ENCODE assay signal across 13 cellular contexts in genomic region chr18:13528739-13529392, GRCh38.
DNase-seq lines count a peak whose midpoint lies in the region; ATAC-seq lines count a peak whose summit lies in the region.
"Had no signal": no experiment of that assay in that cellular context is flagged by ENCODE, and none has a peak within 500 bp of the region (broad histone marks: within the 10 kb centered on the region; RNA-seq: fewer than 3 reads in every experiment).

No MANE protein-coding gene starts in this region.

- peaks cover 5 to 45% (median 26%) of the 10 kb centered on the region in 11 experiments; a peak in 16 of 22 replicates for H3K36me3 ChIP-seq in BLaER1 treated with 17β-estradiol and CSF1 and Interleukin-3, amounts not matched to agents 10 nM and 100 nM
- no peaks in the 10 kb centered on the region for H3K36me3 ChIP-seq in H7 (replicated peaks; ENCODE audit: control insufficient read depth, insufficient read depth, low read length)

- CTCF ChIA-PET in activated naive CD4-positive, alpha-beta T cell treated with anti-CD3 and anti-CD28 coated beads, Interleukin-2, amount 10 ng/mL, durations not matched to agents 7 days and 5 days (lab: Charles Lee), result interaction anchor here (1.2 to 3.8 kb wide), 2 partner anchors 9 to 313 kb away, joined by 3 to 23 read pairs; no protein-coding TSS in a partner anchor

- no peak overlapping the region for H3K4me3 ChIP-seq in BLaER1 treated with 17β-estradiol and CSF1 and Interleukin-3, amounts not matched to agents 10 nM and 100 nM
- no peak overlapping the region for H3K4me3 ChIP-seq in H7 (ENCODE audit: insufficient read depth, low read depth, low read length)
- H3K4me3 ChIP-seq: GM23248 had no signal

- peaks cover 0 to 7% (median 0%) of the 10 kb centered on the region in 11 experiments; a peak in 5 of 22 replicates for H4K20me1 ChIP-seq in BLaER1 treated with 17β-estradiol and CSF1 and Interleukin-3, amounts not matched to agents 10 nM and 100 nM

- no peaks in the 10 kb centered on the region for H3K27me3 Mint-ChIP-seq in activated naive CD4-positive, alpha-beta T cell treated with anti-CD3 and anti-CD28 coated beads, Interleukin-2, amount 10 ng/mL, durations not matched to agents 7 days and 5 days
- no peaks in the 10 kb centered on the region for H3K27me3 Mint-ChIP-seq in naive thymus-derived CD8-positive, alpha-beta T cell
- H3K27me3 Mint-ChIP-seq: B cell; CD8-positive, alpha-beta memory T cell had no signal

- no peaks in the 10 kb centered on the region for H3K9me3 ChIP-seq in BLaER1 treated with 17β-estradiol and CSF1 and Interleukin-3, amounts not matched to agents 10 nM and 100 nM (replicated peaks in 1 of 11)
- H3K9me3 ChIP-seq: Caco-2 had no signal

- peaks cover 6% of the 10 kb centered on the region for H3K36me3 Mint-ChIP-seq in activated naive CD4-positive, alpha-beta T cell treated with anti-CD3 and anti-CD28 coated beads, Interleukin-2, amount 10 ng/mL, durations not matched to agents 7 days and 5 days
- peaks cover 0 to 5% (median 3%) of the 10 kb centered on the region in 3 donors for H3K36me3 Mint-ChIP-seq in naive thymus-derived CD8-positive, alpha-beta T cell

- peak overlapping the region in 7 of 11 experiments; percentile 70 to 89 (median 83); a peak in 12 of 22 replicates for H3K27ac ChIP-seq in BLaER1 treated with 17β-estradiol and CSF1 and Interleukin-3, amounts not matched to agents 10 nM and 100 nM
- H3K27ac ChIP-seq: GM23248 had no signal

- no peak for DNase-seq in activated naive CD4-positive, alpha-beta T cell treated with anti-CD3 and anti-CD28 coated beads, Interleukin-2, amount 10 ng/mL, durations not matched to agents 7 days and 5 days
- DNase-seq in activated naive CD4-positive, alpha-beta T cell treated with Interleukin-2 at 50 U/mL for 16 hours, result no peak
- peak; percentile 8 for DNase-seq in H7
- DNase-seq in naive thymus-derived CD8-positive, alpha-beta T cell, result no peak
- DNase-seq: Caco-2; CD8-positive, alpha-beta memory T cell; GF-D8; GM23248 had no signal

- no peak overlapping the region for H3K4me3 Mint-ChIP-seq in activated naive CD4-positive, alpha-beta T cell treated with anti-CD3 and anti-CD28 coated beads, Interleukin-2, amount 10 ng/mL, durations not matched to agents 7 days and 5 days
- no peak overlapping the region for H3K4me3 Mint-ChIP-seq in naive thymus-derived CD8-positive, alpha-beta T cell
- H3K4me3 Mint-ChIP-seq: B cell; CD14-positive monocyte; CD8-positive, alpha-beta memory T cell had no signal

- H3K4me2 ChIP-seq in BLaER1 treated with 17β-estradiol and CSF1 and Interleukin-3, amounts not matched to agents 10 nM and 100 nM, result peak overlapping the region in 9 of 11 experiments; percentile 72 to 90 (median 81); a peak in 16 of 22 replicates

- H3K27ac Mint-ChIP-seq in activated naive CD4-positive, alpha-beta T cell treated with anti-CD3 and anti-CD28 coated beads, Interleukin-2, amount 10 ng/mL, durations not matched to agents 7 days and 5 days, result peak overlapping the region; percentile 51
- H3K27ac Mint-ChIP-seq in naive thymus-derived CD8-positive, alpha-beta T cell, result peak overlapping the region in 6 of 10 donors; percentile 5 to 63 (median 15)
- H3K27ac Mint-ChIP-seq: B cell had no signal

- no peak for ATAC-seq in naive thymus-derived CD8-positive, alpha-beta T cell
- ATAC-seq in HG03196 (IDR thresholded peaks at IDR 0.05; ENCODE audit: unreplicated experiment) (no peak), GM19035 (IDR thresholded peaks at IDR 0.05; ENCODE audit: unreplicated experiment) (no peak)

- no peaks in the 10 kb centered on the region for H3K9me3 Mint-ChIP-seq in activated naive CD4-positive, alpha-beta T cell treated with anti-CD3 and anti-CD28 coated beads, Interleukin-2, amount 10 ng/mL, durations not matched to agents 7 days and 5 days
- no peaks in the 10 kb centered on the region for H3K9me3 Mint-ChIP-seq in naive thymus-derived CD8-positive, alpha-beta T cell
- H3K9me3 Mint-ChIP-seq: CD8-positive, alpha-beta memory T cell had no signal

- peaks cover 12% of the 10 kb centered on the region for H3K4me1 Mint-ChIP-seq in activated naive CD4-positive, alpha-beta T cell treated with anti-CD3 and anti-CD28 coated beads, Interleukin-2, amount 10 ng/mL, durations not matched to agents 7 days and 5 days
- H3K4me1 Mint-ChIP-seq in naive thymus-derived CD8-positive, alpha-beta T cell, result peaks cover 22 to 57% (median 42%) of the 10 kb centered on the region in 4 donors

- POLR2A ChIA-PET in naive thymus-derived CD8-positive, alpha-beta T cell (lab: Charles Lee), result interaction anchor here (1.4 kb wide), 1 partner anchor 10 kb away, joined by 6 read pairs; no protein-coding TSS in a partner anchor

- H3K4me1 ChIP-seq in BLaER1 treated with 17β-estradiol and CSF1 and Interleukin-3, amounts not matched to agents 10 nM and 100 nM, result peaks cover 12 to 49% (median 41%) of the 10 kb centered on the region in 10 experiments
- H3K4me1 ChIP-seq: Caco-2 had no signal

- no peaks in the 10 kb centered on the region for H3K27me3 ChIP-seq in BLaER1 treated with 17β-estradiol and CSF1 and Interleukin-3, amounts not matched to agents 10 nM and 100 nM
- H3K27me3 ChIP-seq in H7 (ENCODE audit: control insufficient read depth, insufficient read depth, low read length), result no peaks in the 10 kb centered on the region

- 0 out of 22 replicates have a peak overlapping the region, but pooled peaks of 1 of the 11 experiments have one; percentile 70 for H3K9ac ChIP-seq in BLaER1 treated with 17β-estradiol and CSF1 and Interleukin-3, amounts not matched to agents 10 nM and 100 nM
- H3K9ac ChIP-seq: GM23248 had no signal
